ENCODE assay signal across 8 cellular contexts in genomic region chr12:9134981-9135628, GRCh38. TPM values are rescaled to one million over a fixed set of nuclear protein-coding genes. Genes with fewer than 3 reads are reported as not detected.
A peak's percentile ranks its signal among the peaks of the same experiment; 100 is the strongest.
DNase-seq lines count a peak whose midpoint lies in the region; ATAC-seq and TF ChIP-seq lines count a peak whose summit lies in the region.

No MANE protein-coding gene starts in this region.

- peaks cover 3% of the 10 kb centered on the region for H3K4me1 Mint-ChIP-seq in neural crest cell

- H3K9me3 ChIP-seq in colonic mucosa: no peaks in the 10 kb centered on the region

- no peak for ATAC-seq in SK-N-SH treated with all-trans-retinoic acid at 6 μM for 48 hours

- no peaks in the 10 kb centered on the region for H3K36me3 ChIP-seq in colonic mucosa

- peaks cover 18% of the 10 kb centered on the region for H3K36me3 Mint-ChIP-seq in neural crest cell (ENCODE audit: low read depth)

- H3K4me1 ChIP-seq in colonic mucosa: no peaks in the 10 kb centered on the region

- DNase-seq in NCI-H748 (lab: John Stamatoyannopoulos, UW; ENCODE audit: unreplicated experiment) (peak; percentile 35), NCI-H748 treated with DMSO at 0.1 percent for 48 hours (lab: John Stamatoyannopoulos, UW) (no peak), HL-60 (ENCODE audit: low read depth in 1 of 2, low spot score in 1 of 2) (peak in 1 of 2 experiments; percentile 26), colonic mucosa (no peak), neural crest cell (ENCODE audit: low read depth, low spot score) (no peak), KG1 (lab: John Stamatoyannopoulos, UW) (no peak), middle frontal gyrus (ENCODE audit: extremely low spot score, low spot score) (no peak)

- peaks cover 20% of the 10 kb centered on the region for H3K9me3 Mint-ChIP-seq in neural crest cell

- H3K27me3 ChIP-seq in HL-60 (ENCODE audit: insufficient read depth, poor library complexity, severe bottlenecking) (no peaks in the 10 kb centered on the region), colonic mucosa (no peaks in the 10 kb centered on the region)

- intact Hi-C loops in colonic mucosa (cut with DNase I): no loop called here

- H3K27ac Mint-ChIP-seq in neural crest cell (ENCODE audit: unreplicated experiment): no peak overlapping the region

- H3K4me3 Mint-ChIP-seq in neural crest cell: no peak overlapping the region

- H3K27ac ChIP-seq in HL-60 (replicated peaks) (no peak overlapping the region), colonic mucosa (peak overlapping the region; percentile 9)

- TF ChIP-seq CTCF in HL-60 (IDR thresholded peaks at IDR 0.05; ENCODE audit: insufficient read depth, low read length) (peak; percentile 51), colonic mucosa (IDR thresholded peaks at IDR 0.05) (no peak), neural crest cell (conservative IDR thresholded peaks at IDR 0.05) (peak; percentile 48)

- H3K9ac ChIP-seq in colonic mucosa (ENCODE audit: low read depth in 2 of 2, low read length in 2 of 2): no peak overlapping the region

- no peaks in the 10 kb centered on the region for H3K27me3 Mint-ChIP-seq in neural crest cell (ENCODE audit: low read depth)

- H3K4me3 ChIP-seq in HL-60 (replicated peaks; ENCODE audit: insufficient read depth, low read length): no peak overlapping the region
- H3K4me3 ChIP-seq in colonic mucosa: no peak overlapping the region

TF ChIP-seq in SK-N-SH treated with all-trans-retinoic acid at 6 μM for 48 hours, 23 proteins besides CTCF, POLR2A, EP300 and RAD21:
- no peak for TF ChIP-seq ARNTL (CRISPR knock-in tag; IDR thresholded peaks at IDR 0.05; ENCODE audit: borderline replicate concordance, low read depth)
- no peak for TF ChIP-seq PATZ1 (CRISPR knock-in tag; IDR thresholded peaks at IDR 0.05; ENCODE audit: borderline replicate concordance)
- no peak for TF ChIP-seq CREB5 (CRISPR knock-in tag; IDR thresholded peaks at IDR 0.05; ENCODE audit: low read depth)
- TF ChIP-seq ISL1 (CRISPR knock-in tag; IDR thresholded peaks at IDR 0.05): no peak
- no peak for TF ChIP-seq ZNF70 (CRISPR knock-in tag; IDR thresholded peaks at IDR 0.05)
- TF ChIP-seq OSR1 (CRISPR knock-in tag; IDR thresholded peaks at IDR 0.05): no peak
- no peak for TF ChIP-seq PPARA (CRISPR knock-in tag; IDR thresholded peaks at IDR 0.05; ENCODE audit: borderline replicate concordance)
- no peak for TF ChIP-seq POU6F1 (CRISPR knock-in tag; IDR thresholded peaks at IDR 0.05; ENCODE audit: borderline replicate concordance, low read depth)
- no peak for TF ChIP-seq TSHZ2 (CRISPR knock-in tag; IDR thresholded peaks at IDR 0.05)
- TF ChIP-seq ZC3H10 (CRISPR knock-in tag; IDR thresholded peaks at IDR 0.05): no peak
- TF ChIP-seq ESRRG (CRISPR knock-in tag; IDR thresholded peaks at IDR 0.05): no peak
- TF ChIP-seq CSDC2 (CRISPR knock-in tag; IDR thresholded peaks at IDR 0.05): no peak
- no peak for TF ChIP-seq BACH2 (CRISPR knock-in tag; IDR thresholded peaks at IDR 0.05; ENCODE audit: borderline replicate concordance)
- no peak for TF ChIP-seq GLIS3 (CRISPR knock-in tag; IDR thresholded peaks at IDR 0.05)

RNA-seq across cellular contexts. Expression of gene A2M, which starts 19.4 kb away (rescaled TPM):
- total RNA-seq in colonic mucosa: 100 to 1,000 TPM; 105 to 201 TPM
- total RNA-seq in neural crest cell: 66.4 and 76.7 TPM in 2 replicates
